In genomic region chr2:160700415-160700814, GRCh38 we compare ENCODE assay signal across 31 cellular contexts.
"Had no signal": no experiment of that assay in that cellular context is flagged by ENCODE, and none has a peak within 500 bp of the region (broad histone marks: within the 10 kb centered on the region; RNA-seq: fewer than 3 reads in every experiment).

No MANE protein-coding gene starts in this region.

- H3K36me3 ChIP-seq: colonic mucosa, gastroesophageal sphincter, sigmoid colon, suprapubic skin, tibial artery had no signal

- H3K27me3 Mint-ChIP-seq: activated naive CD8-positive, alpha-beta T cell had no signal

- DNase-seq: activated CD4-positive, alpha-beta T cell treated with anti-CD3 and anti-CD28 coated beads for 4 hours; activated CD4-positive, alpha-beta T cell treated with anti-CD3 and anti-CD28 coated beads, Interleukin-2, amount 50 U/mL, for 4 hours; activated naive CD4-positive, alpha-beta T cell; activated T-cell treated with anti-CD3 and anti-CD28 coated beads for 4 hours; activated T-cell treated with anti-CD3 and anti-CD28 coated beads, Interleukin-2, amount 50 U/mL, for 72 hours; anterior cingulate cortex; colonic mucosa; effector CD8-positive, alpha-beta T cell; left cardiac atrium; mammary epithelial cell; midbrain; naive thymus-derived CD4-positive, alpha-beta T cell; nucleus accumbens; psoas muscle; sigmoid colon; stimulated activated CD4-positive, alpha-beta T cell treated with anti-CD3 and anti-CD28 coated beads, Interleukin-15, amount 100 ng/mL, for 24 hours; stimulated activated CD4-positive, alpha-beta T cell treated with anti-CD3 and anti-CD28 coated beads, Interleukin-2, amount 100 ng/mL, for 24 hours; stimulated activated naive CD4-positive, alpha-beta T cell; T-helper 9 cell; tibial artery had no signal

- H3K27ac ChIP-seq: colonic mucosa, epithelial cell of prostate, gastroesophageal sphincter, hepatocyte, parathyroid adenoma, psoas muscle, sigmoid colon, suprapubic skin, tibial artery, VCaP had no signal

- ATAC-seq: activated T-cell treated with anti-CD3 and anti-CD28 coated beads, Interleukin-2, amount 50 U/mL, for 72 hours; gastroesophageal sphincter; left cardiac atrium; naive thymus-derived CD4-positive, alpha-beta T cell; psoas muscle had no signal

- H3K9ac ChIP-seq: parathyroid adenoma had no signal

- H3K9me3 Mint-ChIP-seq: activated T-cell treated with anti-CD3 and anti-CD28 coated beads, Interleukin-2, amount 50 U/mL, for 72 hours; central memory CD8-positive, alpha-beta T cell; neural crest cell had no signal

- FAIRE-seq: bronchial epithelial cell, TTC549 had no signal

- H3K4me3 ChIP-seq: colonic mucosa, gastroesophageal sphincter, hepatocyte, psoas muscle, sigmoid colon, suprapubic skin, tibial artery had no signal

- H3K27me3 ChIP-seq: colonic mucosa, gastroesophageal sphincter, hepatocyte, sigmoid colon, suprapubic skin, tibial artery had no signal

- H3K27ac Mint-ChIP-seq: activated naive CD8-positive, alpha-beta T cell; activated T-cell treated with anti-CD3 and anti-CD28 coated beads, Interleukin-2, amount 50 U/mL, for 72 hours; naive thymus-derived CD4-positive, alpha-beta T cell had no signal

- H3K4me3 Mint-ChIP-seq: activated naive CD8-positive, alpha-beta T cell; activated T-cell treated with anti-CD3 and anti-CD28 coated beads, Interleukin-2, amount 50 U/mL, for 72 hours; central memory CD8-positive, alpha-beta T cell; naive thymus-derived CD4-positive, alpha-beta T cell; neural crest cell had no signal

- H3K9me3 ChIP-seq: colonic mucosa, gastroesophageal sphincter, psoas muscle, sigmoid colon, suprapubic skin, tibial artery had no signal
